ENCODE assay signal across 12 cellular contexts in the genomic region with DNA sequence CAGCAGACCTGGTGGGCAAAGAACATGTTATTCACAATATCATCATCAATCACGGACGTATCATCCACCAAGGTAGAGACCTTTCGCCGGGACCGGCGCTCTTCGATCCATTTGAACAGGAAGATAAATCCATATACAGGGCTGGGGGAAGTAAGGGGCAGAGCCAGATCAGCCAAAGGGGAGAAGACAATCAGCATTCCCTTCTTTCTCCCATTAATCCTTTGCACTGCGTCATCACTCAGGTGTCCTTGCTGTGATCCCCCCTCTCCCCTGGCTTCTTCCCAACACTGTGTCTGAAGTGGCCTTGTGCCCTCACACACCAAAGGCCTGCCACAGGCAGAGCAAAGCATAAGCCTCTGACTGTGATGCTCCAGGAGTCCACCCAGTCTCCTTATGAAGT. TPM values are rescaled to one million over a fixed set of nuclear protein-coding genes. Genes with fewer than 3 reads are reported as not detected.
A peak's percentile ranks its signal among the peaks of the same experiment; 100 is the strongest.
DNase-seq lines count a peak whose midpoint lies in the region; ATAC-seq lines count a peak whose summit lies in the region.
"Had no signal": no experiment of that assay in that cellular context is flagged by ENCODE, and none has a peak within 500 bp of the region (broad histone marks: within the 10 kb centered on the region; RNA-seq: fewer than 3 reads in every experiment).

No MANE protein-coding gene starts in this region.

- POLR2A ChIA-PET in activated CD4-positive, alpha-beta T cell treated with anti-CD3 and anti-CD28 coated beads for 36 hours (lab: Charles Lee) = no interaction called here
- POLR2A ChIA-PET in activated CD8-positive, alpha-beta T cell treated with anti-CD3 and anti-CD28 coated beads, Interleukin-2, amount 10 ng/mL, durations not matched to agents 7 days and 5 days (lab: Charles Lee) = interaction anchor here (1.7 kb wide), 1 partner anchor 10 kb away, joined by 8 read pairs; no protein-coding TSS in a partner anchor

- peaks cover 27% of the 10 kb centered on the region for H3K36me3 Mint-ChIP-seq in activated CD4-positive, alpha-beta T cell treated with anti-CD3 and anti-CD28 coated beads for 36 hours (ENCODE audit: low read depth)
- peaks cover 46% of the 10 kb centered on the region for H3K36me3 Mint-ChIP-seq in activated CD8-positive, alpha-beta T cell treated with anti-CD3 and anti-CD28 coated beads, Interleukin-2, amount 10 ng/mL, durations not matched to agents 7 days and 5 days (ENCODE audit: low read depth)
- H3K36me3 Mint-ChIP-seq in stimulated activated memory B cell treated with anti-CD40 and anti-IgM and Interleukin-4, amounts not matched to agents 10 μg/mL and 1 μg/mL and 100 μg/mL, for 72 hours = peaks cover 37% of the 10 kb centered on the region

- H3K4me3 ChIP-seq in iPS-20b (ENCODE audit: low read length) = peak overlapping the region; percentile 98; the same call in 1 of the 2 replicates

- peaks cover 6% of the 10 kb centered on the region; the same call in 1 of the 2 replicates for H3K4me1 ChIP-seq in iPS-20b (ENCODE audit: insufficient read depth, low read length)

- H3K9me3 ChIP-seq in iPS-20b (ENCODE audit: insufficient read depth, low read depth, low read length) = no peaks in the 10 kb centered on the region

- H3K27me3 Mint-ChIP-seq in activated CD4-positive, alpha-beta T cell treated with anti-CD3 and anti-CD28 coated beads for 36 hours = no peaks in the 10 kb centered on the region
- H3K27me3 Mint-ChIP-seq in activated CD8-positive, alpha-beta T cell treated with anti-CD3 and anti-CD28 coated beads, Interleukin-2, amount 10 ng/mL, durations not matched to agents 7 days and 5 days (ENCODE audit: low read depth) = no peaks in the 10 kb centered on the region
- H3K27me3 Mint-ChIP-seq in stimulated activated memory B cell treated with anti-CD40 and anti-IgM and Interleukin-4, amounts not matched to agents 10 μg/mL and 1 μg/mL and 100 μg/mL, for 72 hours = no peaks in the 10 kb centered on the region

- H3K9me3 Mint-ChIP-seq in activated CD4-positive, alpha-beta T cell treated with anti-CD3 and anti-CD28 coated beads for 36 hours (ENCODE audit: low read depth) = no peaks in the 10 kb centered on the region
- no peaks in the 10 kb centered on the region for H3K9me3 Mint-ChIP-seq in activated CD8-positive, alpha-beta T cell treated with anti-CD3 and anti-CD28 coated beads, Interleukin-2, amount 10 ng/mL, durations not matched to agents 7 days and 5 days (ENCODE audit: insufficient read depth)
- no peaks in the 10 kb centered on the region for H3K9me3 Mint-ChIP-seq in stimulated activated memory B cell treated with anti-CD40 and anti-IgM and Interleukin-4, amounts not matched to agents 10 μg/mL and 1 μg/mL and 100 μg/mL, for 72 hours

- CTCF ChIA-PET in activated CD4-positive, alpha-beta T cell treated with anti-CD3 and anti-CD28 coated beads for 36 hours (lab: Charles Lee) = no interaction called here
- CTCF ChIA-PET in activated CD8-positive, alpha-beta T cell treated with anti-CD3 and anti-CD28 coated beads, Interleukin-2, amount 10 ng/mL, durations not matched to agents 7 days and 5 days (lab: Charles Lee) = no interaction called here

- DNase-seq in activated CD4-positive, alpha-beta T cell treated with anti-CD3 and anti-CD28 coated beads for 36 hours = no peak
- no peak for DNase-seq in activated CD4-positive, alpha-beta T cell treated with anti-CD3 and anti-CD28 coated beads, Interleukin-2, amount 50 U/mL, for 48 hours
- DNase-seq in activated CD8-positive, alpha-beta T cell treated with anti-CD3 and anti-CD28 coated beads, Interleukin-2, amount 10 ng/mL, durations not matched to agents 7 days and 5 days = no peak
- no peak for DNase-seq in stimulated activated CD8-positive, alpha-beta memory T cell treated with anti-CD3 and anti-CD28 coated beads, Interleukin-4, amount 100 ng/mL, for 48 hours
- DNase-seq: ACHN; kidney glomerular epithelial cell; stimulated activated CD4-positive, alpha-beta T cell treated with anti-CD3 and anti-CD28 coated beads, Interleukin-4, amount 100 ng/mL, for 4 hours; SW 1271 had no signal

- H3K27ac ChIP-seq in iPS-20b (ENCODE audit: low read length) = no peak overlapping the region

- peak overlapping the region; percentile 94 for H3K4me3 Mint-ChIP-seq in activated CD4-positive, alpha-beta T cell treated with anti-CD3 and anti-CD28 coated beads for 36 hours
- peak overlapping the region; percentile 81 for H3K4me3 Mint-ChIP-seq in activated CD8-positive, alpha-beta T cell treated with anti-CD3 and anti-CD28 coated beads, Interleukin-2, amount 10 ng/mL, durations not matched to agents 7 days and 5 days
- H3K4me3 Mint-ChIP-seq in stimulated activated memory B cell treated with anti-CD40 and anti-IgM and Interleukin-4, amounts not matched to agents 10 μg/mL and 1 μg/mL and 100 μg/mL, for 72 hours = peak overlapping the region; percentile 91

- H3K9ac ChIP-seq in iPS-20b (ENCODE audit: low read depth, low read length) = no peak overlapping the region

- peaks cover 7% of the 10 kb centered on the region; the same call in 1 of the 2 replicates for H3K27me3 ChIP-seq in iPS-20b (ENCODE audit: insufficient read depth, low read length)

- peaks cover 33% of the 10 kb centered on the region for H3K4me1 Mint-ChIP-seq in activated CD4-positive, alpha-beta T cell treated with anti-CD3 and anti-CD28 coated beads for 36 hours
- H3K4me1 Mint-ChIP-seq in activated CD8-positive, alpha-beta T cell treated with anti-CD3 and anti-CD28 coated beads, Interleukin-2, amount 10 ng/mL, durations not matched to agents 7 days and 5 days (ENCODE audit: low read depth) = peaks cover 43% of the 10 kb centered on the region
- peaks cover 35% of the 10 kb centered on the region for H3K4me1 Mint-ChIP-seq in stimulated activated memory B cell treated with anti-CD40 and anti-IgM and Interleukin-4, amounts not matched to agents 10 μg/mL and 1 μg/mL and 100 μg/mL, for 72 hours

- no peak for ATAC-seq in activated CD4-positive, alpha-beta T cell treated with anti-CD3 and anti-CD28 coated beads for 36 hours
- ATAC-seq in activated CD8-positive, alpha-beta T cell treated with anti-CD3 and anti-CD28 coated beads, Interleukin-2, amount 10 ng/mL, durations not matched to agents 7 days and 5 days = no peak
- no peak for ATAC-seq in stimulated activated memory B cell treated with anti-CD40 and anti-IgM and Interleukin-4, amounts not matched to agents 10 μg/mL and 1 μg/mL and 100 μg/mL, for 72 hours
- ATAC-seq in HG03521 (IDR thresholded peaks at IDR 0.05; ENCODE audit: unreplicated experiment) = no peak
- no peak for ATAC-seq in GM21390 (IDR thresholded peaks at IDR 0.05; ENCODE audit: unreplicated experiment)

- H3K36me3 ChIP-seq in iPS-20b (ENCODE audit: insufficient read depth, low read depth, low read length) = peaks cover 49% of the 10 kb centered on the region

- H3K27ac Mint-ChIP-seq in activated CD4-positive, alpha-beta T cell treated with anti-CD3 and anti-CD28 coated beads for 36 hours = peak overlapping the region; percentile 82
- H3K27ac Mint-ChIP-seq in activated CD8-positive, alpha-beta T cell treated with anti-CD3 and anti-CD28 coated beads, Interleukin-2, amount 10 ng/mL, durations not matched to agents 7 days and 5 days = peak overlapping the region; percentile 96
- peak overlapping the region; percentile 95 for H3K27ac Mint-ChIP-seq in stimulated activated memory B cell treated with anti-CD40 and anti-IgM and Interleukin-4, amounts not matched to agents 10 μg/mL and 1 μg/mL and 100 μg/mL, for 72 hours

- intact Hi-C loops in activated CD4-positive, alpha-beta T cell treated with anti-CD3 and anti-CD28 coated beads for 36 hours (cut with DNase I, micrococcal nuclease) = no loop called here

RNA-seq across cellular contexts. Expression of gene BAP1, which starts 1.3 kb away (rescaled TPM):
- total RNA-seq in activated CD4-positive, alpha-beta T cell treated with anti-CD3 and anti-CD28 coated beads for 36 hours = 10 to 100 TPM; 80.6 to 94.1 TPM
- total RNA-seq in activated CD8-positive, alpha-beta T cell treated with anti-CD3 and anti-CD28 coated beads, Interleukin-2, amount 10 ng/mL, durations not matched to agents 7 days and 5 days = 100 to 1,000 TPM in 1 of 2 experiments, 10 to 100 TPM in 1; 95.6 to 105 TPM

RNA-seq across cellular contexts. Expression of gene PHF7, which starts 2.0 kb away (rescaled TPM):
- 10 to 100 TPM; 13.9 to 14.1 TPM for total RNA-seq in activated CD4-positive, alpha-beta T cell treated with anti-CD3 and anti-CD28 coated beads for 36 hours
- 10 to 100 TPM; 14.6 to 16.2 TPM for total RNA-seq in activated CD8-positive, alpha-beta T cell treated with anti-CD3 and anti-CD28 coated beads, Interleukin-2, amount 10 ng/mL, durations not matched to agents 7 days and 5 days

RNA-seq across cellular contexts. Expression of gene SEMA3G, which starts 36.4 kb away (rescaled TPM):
- total RNA-seq in activated CD4-positive, alpha-beta T cell treated with anti-CD3 and anti-CD28 coated beads for 36 hours = not detected
- under 1 TPM; 0.13 to 0.21 TPM for total RNA-seq in activated CD8-positive, alpha-beta T cell treated with anti-CD3 and anti-CD28 coated beads, Interleukin-2, amount 10 ng/mL, durations not matched to agents 7 days and 5 days

RNA-seq across cellular contexts. Expression of gene TNNC1, which starts 45.4 kb away (rescaled TPM):
- 1 to 10 TPM; 2.7 to 4.2 TPM for total RNA-seq in activated CD4-positive, alpha-beta T cell treated with anti-CD3 and anti-CD28 coated beads for 36 hours
- 1 to 10 TPM in 1 of 2 experiments, under 1 TPM in 1; 0.84 to 2.1 TPM for total RNA-seq in activated CD8-positive, alpha-beta T cell treated with anti-CD3 and anti-CD28 coated beads, Interleukin-2, amount 10 ng/mL, durations not matched to agents 7 days and 5 days

RNA-seq across cellular contexts. Expression of gene NISCH, which starts 46.9 kb away (rescaled TPM):
- 10 to 100 TPM; 61.4 to 68.9 TPM for total RNA-seq in activated CD4-positive, alpha-beta T cell treated with anti-CD3 and anti-CD28 coated beads for 36 hours
- 10 to 100 TPM; 77.2 to 82.6 TPM for total RNA-seq in activated CD8-positive, alpha-beta T cell treated with anti-CD3 and anti-CD28 coated beads, Interleukin-2, amount 10 ng/mL, durations not matched to agents 7 days and 5 days
